ENCODE assay signal across 38 cellular contexts in genomic region chr12:113770389-113770865, GRCh38.
"Had no signal": no experiment of that assay in that cellular context is flagged by ENCODE, and none has a peak within 500 bp of the region (broad histone marks: within the 10 kb centered on the region; RNA-seq: fewer than 3 reads in every experiment).

No MANE protein-coding gene starts in this region.

- FAIRE-seq: bronchial epithelial cell, RCC 7860 had no signal

- H3K27ac Mint-ChIP-seq: activated CD4-positive, alpha-beta memory T cell treated with anti-CD3 and anti-CD28 coated beads, Interleukin-2, amount 10 ng/mL, durations not matched to agents 7 days and 5 days; activated CD8-positive, alpha-beta memory T cell treated with anti-CD3 and anti-CD28 coated beads, Interleukin-2, amount 10 ng/mL, durations not matched to agents 7 days and 5 days; activated naive CD4-positive, alpha-beta T cell treated with anti-CD3 and anti-CD28 coated beads, Interleukin-2, amount 10 ng/mL, durations not matched to agents 7 days and 5 days; activated naive CD8-positive, alpha-beta T cell; activated naive CD8-positive, alpha-beta T cell treated with anti-CD3 and anti-CD28 coated beads, Interleukin-2, amount 50 U/mL, for 24 hours; T-cell had no signal

- H3K4me1 Mint-ChIP-seq: activated CD4-positive, alpha-beta memory T cell treated with anti-CD3 and anti-CD28 coated beads, Interleukin-2, amount 10 ng/mL, durations not matched to agents 7 days and 5 days; activated CD8-positive, alpha-beta memory T cell treated with anti-CD3 and anti-CD28 coated beads, Interleukin-2, amount 10 ng/mL, durations not matched to agents 7 days and 5 days; activated naive CD4-positive, alpha-beta T cell treated with anti-CD3 and anti-CD28 coated beads, Interleukin-2, amount 10 ng/mL, durations not matched to agents 7 days and 5 days; activated naive CD8-positive, alpha-beta T cell treated with anti-CD3 and anti-CD28 coated beads, Interleukin-2, amount 50 U/mL, for 24 hours; T-cell had no signal

- H3K27ac ChIP-seq: RWPE1, VCaP had no signal

- ATAC-seq: activated CD8-positive, alpha-beta memory T cell treated with anti-CD3 and anti-CD28 coated beads, Interleukin-2, amount 10 ng/mL, durations not matched to agents 7 days and 5 days; activated naive CD8-positive, alpha-beta T cell treated with anti-CD3 and anti-CD28 coated beads, Interleukin-2, amount 50 U/mL, for 24 hours; PC-3; Right ventricle myocardium inferior; SK-N-SH treated with all-trans-retinoic acid at 6 μM for 48 hours; T-cell had no signal

- H3K4me3 ChIP-seq: MG63 had no signal

- H3K27me3 ChIP-seq: MG63 had no signal

- H3K4me3 Mint-ChIP-seq: activated CD4-positive, alpha-beta memory T cell treated with anti-CD3 and anti-CD28 coated beads, Interleukin-2, amount 10 ng/mL, durations not matched to agents 7 days and 5 days; activated CD8-positive, alpha-beta memory T cell treated with anti-CD3 and anti-CD28 coated beads, Interleukin-2, amount 10 ng/mL, durations not matched to agents 7 days and 5 days; activated naive CD4-positive, alpha-beta T cell treated with anti-CD3 and anti-CD28 coated beads, Interleukin-2, amount 10 ng/mL, durations not matched to agents 7 days and 5 days; activated naive CD8-positive, alpha-beta T cell; activated naive CD8-positive, alpha-beta T cell treated with anti-CD3 and anti-CD28 coated beads, Interleukin-2, amount 50 U/mL, for 24 hours; brain; T-cell had no signal

- H3K9me3 ChIP-seq: MG63 had no signal

- H3K36me3 ChIP-seq: MG63 had no signal

- H3K27me3 Mint-ChIP-seq: activated CD4-positive, alpha-beta memory T cell treated with anti-CD3 and anti-CD28 coated beads, Interleukin-2, amount 10 ng/mL, durations not matched to agents 7 days and 5 days; activated CD8-positive, alpha-beta memory T cell treated with anti-CD3 and anti-CD28 coated beads, Interleukin-2, amount 10 ng/mL, durations not matched to agents 7 days and 5 days; activated naive CD4-positive, alpha-beta T cell treated with anti-CD3 and anti-CD28 coated beads, Interleukin-2, amount 10 ng/mL, durations not matched to agents 7 days and 5 days had no signal

- H3K9me3 Mint-ChIP-seq: activated naive CD4-positive, alpha-beta T cell treated with anti-CD3 and anti-CD28 coated beads, Interleukin-2, amount 10 ng/mL, durations not matched to agents 7 days and 5 days; activated naive CD8-positive, alpha-beta T cell treated with anti-CD3 and anti-CD28 coated beads, Interleukin-2, amount 50 U/mL, for 24 hours; T-cell had no signal

- DNase-seq: activated CD4-positive, alpha-beta memory T cell treated with anti-CD3 and anti-CD28 coated beads, Interleukin-2, amount 10 ng/mL, durations not matched to agents 7 days and 5 days; activated CD4-positive, alpha-beta T cell treated with anti-CD3 and anti-CD28 coated beads for 1 hour; activated CD4-positive, alpha-beta T cell treated with anti-CD3 and anti-CD28 coated beads for 48 hours; activated CD4-positive, CD25-positive, alpha-beta regulatory T cell; activated CD8-positive, alpha-beta memory T cell treated with anti-CD3 and anti-CD28 coated beads for 24 hours; activated CD8-positive, alpha-beta memory T cell treated with anti-CD3 and anti-CD28 coated beads, Interleukin-2, amount 10 ng/mL, durations not matched to agents 7 days and 5 days; activated CD8-positive, alpha-beta memory T cell treated with anti-CD3 and anti-CD28 coated beads, Interleukin-2, amount 50 U/mL, for 48 hours; activated effector memory CD4-positive, alpha-beta T cell treated with Interleukin-2 at 50 U/mL for 16 hours; activated naive CD4-positive, alpha-beta T cell treated with anti-CD3 and anti-CD28 coated beads, Interleukin-2, amount 10 ng/mL, durations not matched to agents 7 days and 5 days; activated naive CD8-positive, alpha-beta T cell treated with anti-CD3 and anti-CD28 coated beads, Interleukin-2, amount 50 U/mL, for 24 hours; activated T-cell treated with anti-CD3 and anti-CD28 coated beads, Interleukin-2, amount 50 U/mL, for 48 hours; anterior cingulate cortex; caudate nucleus; cerebellar nuclear complex; Kasumi-1; MG63; NCI-H1048; NCI-H1105 treated with DMSO at 0.1 percent for 48 hours; NCI-H1436; NCI-H1694 treated with DMSO at 0.1 percent for 48 hours; NCI-H2029; NCI-H345; NCI-H526; NCI-H748 treated with DMSO at 0.1 percent for 48 hours; NK-92 treated with Interleukin-12 subunit alpha and Interleukin-12 subunit beta, amount 100 ng/mL, for 24 hours; PC-3; SIG-M5; T-cell; T-helper 2 cell; T-helper 9 cell had no signal

- H3K36me3 Mint-ChIP-seq: activated CD8-positive, alpha-beta memory T cell treated with anti-CD3 and anti-CD28 coated beads, Interleukin-2, amount 10 ng/mL, durations not matched to agents 7 days and 5 days; activated naive CD4-positive, alpha-beta T cell treated with anti-CD3 and anti-CD28 coated beads, Interleukin-2, amount 10 ng/mL, durations not matched to agents 7 days and 5 days; activated naive CD8-positive, alpha-beta T cell; brain; T-cell had no signal
